ENCODE assay signal across 1 cellular context in the genomic region with DNA sequence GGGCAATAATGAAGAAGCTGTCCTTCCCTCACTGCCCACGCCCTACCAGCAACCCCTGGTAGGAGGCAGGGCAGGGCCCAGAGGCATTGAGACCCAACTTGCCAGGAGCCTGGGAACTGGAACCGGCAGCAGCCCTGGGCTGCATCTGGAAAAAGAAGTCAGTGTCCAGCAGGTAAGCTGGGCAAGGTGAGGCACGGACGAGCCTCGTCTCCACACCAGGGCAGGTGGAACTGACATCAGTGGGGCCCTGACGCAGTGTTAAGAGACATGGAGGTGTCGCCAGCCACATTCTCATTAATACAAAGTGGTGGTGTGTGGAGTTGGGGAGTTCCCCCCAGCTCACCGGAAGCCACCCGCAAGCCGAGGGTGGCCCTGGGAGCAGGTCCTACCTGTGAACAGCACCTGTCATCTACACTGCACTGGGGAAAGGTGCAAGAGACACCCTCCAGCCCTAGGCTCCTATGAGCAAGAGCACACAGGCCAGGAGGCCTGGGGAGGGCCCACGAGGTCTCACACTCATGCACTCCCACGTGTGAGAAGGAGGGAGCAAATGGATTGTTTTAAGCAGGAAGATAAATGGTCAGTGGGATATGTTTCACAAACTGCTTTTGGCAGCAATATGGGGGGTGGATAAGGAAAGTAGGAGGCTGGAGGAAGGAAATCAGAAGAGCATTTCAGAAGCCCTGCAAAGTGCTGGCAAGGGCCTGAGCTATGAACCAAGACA.
TF ChIP-seq lines count a peak whose summit lies in the region.

No MANE protein-coding gene starts in this region.

TF ChIP-seq in IMR-90, 13 proteins besides CTCF, POLR2A, EP300 and RAD21 (continued from another document):
- TF ChIP-seq MXI1 (IDR thresholded peaks at IDR 0.05; ENCODE audit: borderline replicate concordance, low read depth, low read length) = no peak
- TF ChIP-seq CEBPB (IDR thresholded peaks at IDR 0.05; ENCODE audit: low read depth, low read length) = no peak
- no peak for TF ChIP-seq MAZ (IDR thresholded peaks at IDR 0.05; ENCODE audit: borderline replicate concordance, low read depth, low read length)
- no peak for TF ChIP-seq ELK1 (IDR thresholded peaks at IDR 0.05; ENCODE audit: borderline replicate concordance, low read depth, low read length)
- no peak for TF ChIP-seq CHD1 (IDR thresholded peaks at IDR 0.05; ENCODE audit: low read depth, low read length)
- TF ChIP-seq RFX5 (IDR thresholded peaks at IDR 0.05; ENCODE audit: low read depth, low read length) = no peak
- TF ChIP-seq NFE2L2 (IDR thresholded peaks at IDR 0.05; ENCODE audit: low read depth, low read length) = no peak
- TF ChIP-seq BHLHE40 (IDR thresholded peaks at IDR 0.05; ENCODE audit: low read depth, low read length) = no peak
- no peak for TF ChIP-seq USF2 (IDR thresholded peaks at IDR 0.05; ENCODE audit: low read depth, low read length)
- TF ChIP-seq RCOR1 (IDR thresholded peaks at IDR 0.05; ENCODE audit: insufficient replicate concordance, low read length) = no peak
- no peak for TF ChIP-seq FOS (IDR thresholded peaks at IDR 0.05; ENCODE audit: low read depth, low read length)
- TF ChIP-seq SMC3 (IDR thresholded peaks at IDR 0.05; ENCODE audit: low read depth, low read length) = no peak
